Comparison of ENCODE assay signal across 22 cellular contexts in the genomic region with DNA sequence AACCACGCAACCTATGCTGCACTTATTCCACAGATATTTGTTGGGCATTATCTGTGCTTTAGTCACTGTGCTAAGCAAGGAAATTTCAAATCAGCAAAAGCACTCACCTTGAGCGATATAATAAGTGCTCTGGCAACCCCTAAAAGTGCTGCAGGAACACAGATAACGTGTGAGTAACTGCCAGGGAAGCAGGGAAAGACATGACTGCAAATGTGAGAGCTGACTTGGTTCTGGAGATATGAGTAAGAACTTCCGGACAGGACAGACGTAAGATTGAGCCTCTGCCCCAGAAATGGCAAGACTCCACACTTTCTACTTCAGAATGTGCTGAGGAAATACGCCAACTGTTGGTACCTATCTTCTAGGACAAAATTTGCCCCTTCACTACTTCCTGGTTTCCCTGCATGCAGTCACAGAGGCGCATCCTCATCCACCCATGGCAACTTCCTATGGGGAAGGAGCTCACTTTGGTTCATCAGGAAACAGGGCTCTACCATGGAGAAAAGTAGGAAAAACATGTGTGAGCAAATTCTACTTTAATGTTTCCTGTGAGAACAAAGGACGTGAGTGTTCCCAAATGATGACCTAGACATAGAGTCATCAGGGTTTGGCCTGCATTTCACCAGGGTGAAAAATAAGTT. TPM values are rescaled to one million over a fixed set of nuclear protein-coding genes. Genes with fewer than 3 reads are reported as not detected.
DNase-seq lines count a peak whose midpoint lies in the region; ATAC-seq and TF ChIP-seq lines count a peak whose summit lies in the region.
"Had no signal": no experiment of that assay in that cellular context is flagged by ENCODE, and none has a peak within 500 bp of the region (broad histone marks: within the 10 kb centered on the region; RNA-seq: fewer than 3 reads in every experiment).

No MANE protein-coding gene starts in this region.

- ATAC-seq in RWPE2 (ENCODE audit: low read depth): peak; percentile 75
- peak; percentile 45 for ATAC-seq in omental fat pad (ENCODE audit: low FRiP score)
- no peak for ATAC-seq in GM21737 (IDR thresholded peaks at IDR 0.05; ENCODE audit: unreplicated experiment)
- ATAC-seq: activated CD8-positive, alpha-beta T cell treated with anti-CD3 and anti-CD28 coated beads, Interleukin-2, amount 10 ng/mL, durations not matched to agents 7 days and 5 days; activated T-cell treated with anti-CD3 and anti-CD28 coated beads, Interleukin-2, amount 50 U/mL, for 72 hours; natural killer cell treated with Interleukin-12 subunit alpha and Interleukin-12 subunit beta and Interleukin-15 and Interleukin-18, amount 100 ng/mL, for 72 hours had no signal

- intact Hi-C loops in head of caudate nucleus (cut with DNase I): no loop called here

- H3K4me3 ChIP-seq in GM12865 (ENCODE audit: low read depth, low read length) (no peak overlapping the region), RWPE2 (ENCODE audit: severe bottlenecking) (no peak overlapping the region)
- H3K4me3 ChIP-seq: skin epidermis had no signal

- H3K27ac ChIP-seq in RWPE2 (ENCODE audit: poor library complexity, severe bottlenecking) (peak overlapping the region; percentile 76), epithelial cell of prostate (peak overlapping the region; percentile 92)
- H3K27ac ChIP-seq: brain microvascular endothelial cell, skin epidermis had no signal

- H3K36me3 ChIP-seq in RWPE2 (ENCODE audit: low read depth): no peaks in the 10 kb centered on the region
- H3K36me3 ChIP-seq: brain microvascular endothelial cell had no signal

- DNase-seq in GM12865 (ENCODE audit: low read depth) (peak; percentile 9), RWPE2 (ENCODE audit: low spot score) (no peak), epithelial cell of prostate (ENCODE audit: low read depth, low spot score) (peak; percentile 45), omental fat pad (ENCODE audit: low spot score) (no peak), GM19240 (ENCODE audit: insufficient read length, low spot score) (no peak), head of caudate nucleus (no peak), DMS53 treated with DMSO at 0.1 percent for 48 hours (lab: John Stamatoyannopoulos, UW; ENCODE audit: unreplicated experiment) (no peak)
- DNase-seq: activated B cell treated with CpG ODN at 0.5 μM for 24 hours; activated CD8-positive, alpha-beta T cell treated with anti-CD3 and anti-CD28 coated beads, Interleukin-2, amount 10 ng/mL, durations not matched to agents 7 days and 5 days; activated naive CD8-positive, alpha-beta T cell treated with anti-CD3 and anti-CD28 coated beads for 36 hours; activated T-cell treated with anti-CD3 and anti-CD28 coated beads, Interleukin-2, amount 50 U/mL, for 72 hours; brain microvascular endothelial cell; Calu3; GF-D8; hypothalamus; kidney glomerular epithelial cell; SHP77; stimulated activated CD8-positive, alpha-beta memory T cell treated with anti-CD3 and anti-CD28 coated beads, Interleukin-4, amount 100 ng/mL, for 48 hours had no signal

- no peaks in the 10 kb centered on the region for H3K27me3 ChIP-seq in RWPE2 (ENCODE audit: insufficient read depth, poor library complexity, severe bottlenecking)

- peaks cover 17% of the 10 kb centered on the region for H3K4me1 ChIP-seq in RWPE2 (ENCODE audit: insufficient read depth, poor library complexity, severe bottlenecking)

- no peaks in the 10 kb centered on the region for H3K9me3 ChIP-seq in RWPE2 (ENCODE audit: severe bottlenecking)

- TF ChIP-seq CTCF in GM12865 (IDR thresholded peaks at IDR 0.05; ENCODE audit: insufficient read depth, low read depth, low read length, missing control alignments) (no peak), RWPE2 (IDR thresholded peaks at IDR 0.05; ENCODE audit: poor library complexity, severe bottlenecking) (no peak), omental fat pad (IDR thresholded peaks at IDR 0.05) (no peak)

RNA-seq across cellular contexts. Expression of a gene that starts 41.7 kb away (rescaled TPM):
- 10 to 100 TPM; 12.2 to 56.8 (median 36.3) TPM for total RNA-seq in omental fat pad
- total RNA-seq: activated B cell treated with CpG ODN at 0.5 μM for 24 hours; activated CD8-positive, alpha-beta T cell treated with anti-CD3 and anti-CD28 coated beads, Interleukin-2, amount 10 ng/mL, durations not matched to agents 7 days and 5 days; activated naive CD8-positive, alpha-beta T cell treated with anti-CD3 and anti-CD28 coated beads for 36 hours; Calu3; progenitor cell of endocrine pancreas had no signal

Comparison
In these comparisons a context has a peak if more than half of its experiments do, and no peak if none do; other contexts are left out.
1. DNase-seq: peak in GM12865 (single experiment) and epithelial cell of prostate (single experiment); none in RWPE2 (single experiment), omental fat pad (single experiment), GM19240 (single experiment), head of caudate nucleus (0 of 42) and DMS53 treated with DMSO at 0.1 percent for 48 hours (single experiment).